In the genomic region with DNA sequence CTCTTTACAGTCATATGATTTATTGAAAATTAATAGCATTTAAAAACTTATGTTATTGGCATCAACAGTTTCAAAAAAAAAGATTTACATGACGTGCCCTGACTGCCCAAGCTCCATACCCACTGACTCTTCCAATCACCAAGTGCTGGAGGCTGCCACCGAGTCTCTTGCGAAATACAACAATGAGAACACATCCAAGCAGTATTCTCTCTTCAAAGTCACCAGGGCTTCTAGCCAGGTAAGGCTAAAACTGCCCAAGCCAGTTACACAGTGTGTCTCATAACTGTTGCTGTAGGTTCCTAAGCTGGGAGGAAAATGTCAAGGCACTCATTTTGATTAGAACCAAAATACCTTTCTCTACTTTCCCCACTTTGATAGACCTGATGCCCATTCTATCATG, we compare ENCODE assay signal across 31 cellular contexts. TPM values are rescaled to one million over a fixed set of nuclear protein-coding genes. Genes with fewer than 3 reads are reported as not detected.
DNase-seq lines count a peak whose midpoint lies in the region; ATAC-seq, FAIRE-seq and TF ChIP-seq lines count a peak whose summit lies in the region.
"Had no signal": no experiment of that assay in that cellular context is flagged by ENCODE, and none has a peak within 500 bp of the region (broad histone marks: within the 10 kb centered on the region; RNA-seq: fewer than 3 reads in every experiment).

No MANE protein-coding gene starts in this region.

- H3K9me1 ChIP-seq in IMR-90 (ENCODE audit: insufficient read depth, low read length): no peaks in the 10 kb centered on the region
- H3K9me1 ChIP-seq in keratinocyte (ENCODE audit: control insufficient read depth, extremely low read depth, insufficient read depth, low read length): no peaks in the 10 kb centered on the region

- peak overlapping the region; percentile 39 for H3K27ac Mint-ChIP-seq in MCF 10A (ENCODE audit: low read depth, unreplicated experiment)
- H3K27ac Mint-ChIP-seq in progenitor cell of endocrine pancreas: no peak overlapping the region
- H3K27ac Mint-ChIP-seq: activated CD8-positive, alpha-beta T cell treated with anti-CD3 and anti-CD28 coated beads for 36 hours; activated naive CD4-positive, alpha-beta T cell treated with anti-CD3 and anti-CD28 coated beads, Interleukin-2, amount 50 U/mL, for 72 hours; endodermal cell; immature natural killer cell; naive thymus-derived CD8-positive, alpha-beta T cell; T-helper 17 cell had no signal

- H3K4me1 ChIP-seq in IMR-90 (ENCODE audit: control insufficient read depth, insufficient read depth, low read length): no peaks in the 10 kb centered on the region
- H3K4me1 ChIP-seq in keratinocyte (ENCODE audit: control insufficient read depth, extremely low read depth, insufficient read depth, low read length): peaks cover 45% of the 10 kb centered on the region
- peaks cover 33% of the 10 kb centered on the region for H3K4me1 ChIP-seq in suprapubic skin
- H3K4me1 ChIP-seq: gastroesophageal sphincter, transverse colon had no signal

- intact Hi-C loops in IMR-90 (cut with micrococcal nuclease): no loop called here
- intact Hi-C loops in MCF 10A (cut with micrococcal nuclease): no loop called here

- H3K4me3 Mint-ChIP-seq in MCF 10A (ENCODE audit: unreplicated experiment): no peak overlapping the region
- no peak overlapping the region for H3K4me3 Mint-ChIP-seq in progenitor cell of endocrine pancreas (ENCODE audit: low read depth)
- H3K4me3 Mint-ChIP-seq: activated CD8-positive, alpha-beta T cell treated with anti-CD3 and anti-CD28 coated beads for 36 hours; endodermal cell; immature natural killer cell; naive thymus-derived CD8-positive, alpha-beta T cell; T-helper 17 cell had no signal

- TF ChIP-seq POLR2A in IMR-90 (IDR thresholded peaks at IDR 0.05; ENCODE audit: low read depth, low read length) (no peak), suprapubic skin (IDR thresholded peaks at IDR 0.05) (no peak)

- no peak for TF ChIP-seq EP300 in suprapubic skin (IDR thresholded peaks at IDR 0.05)

- ATAC-seq in IMR-90 (ENCODE audit: low read depth) (no peak), HG02763 (IDR thresholded peaks at IDR 0.05; ENCODE audit: unreplicated experiment) (no peak)
- ATAC-seq: activated CD8-positive, alpha-beta T cell treated with anti-CD3 and anti-CD28 coated beads for 36 hours; activated naive CD4-positive, alpha-beta T cell treated with anti-CD3 and anti-CD28 coated beads, Interleukin-2, amount 50 U/mL, for 72 hours; gastroesophageal sphincter; left ventricle myocardium superior; naive thymus-derived CD8-positive, alpha-beta T cell; T-helper 17 cell had no signal

- H2AK9ac ChIP-seq in IMR-90 (replicated peaks; ENCODE audit: low read depth, low read length, poor library complexity): no peak overlapping the region

- no peaks in the 10 kb centered on the region for H3K36me3 ChIP-seq in IMR-90 (ENCODE audit: control insufficient read depth, insufficient read depth, low read length)
- H3K36me3 ChIP-seq in keratinocyte (ENCODE audit: control insufficient read depth in 2 of 2, extremely low read depth in 1 of 2, insufficient read depth in 2 of 2, low read length in 2 of 2): no peaks in the 10 kb centered on the region
- H3K36me3 ChIP-seq in suprapubic skin: no peaks in the 10 kb centered on the region
- H3K36me3 ChIP-seq: BLaER1 treated with 17β-estradiol and CSF1 and Interleukin-3, amounts not matched to agents 10 nM and 100 nM; gastroesophageal sphincter; transverse colon had no signal

- no peak overlapping the region for H3K4me2 ChIP-seq in IMR-90 (ENCODE audit: low read depth, low read length)
- H3K4me2 ChIP-seq in keratinocyte (ENCODE audit: control insufficient read depth, extremely low read depth, insufficient read depth, low read depth, low read length): peak overlapping the region; percentile 60
- H3K4me2 ChIP-seq: BLaER1 treated with 17β-estradiol and CSF1 and Interleukin-3, amounts not matched to agents 10 nM and 100 nM; hepatocyte had no signal

- H4K8ac ChIP-seq in IMR-90 (ENCODE audit: low read depth in 2 of 2, low read length in 2 of 2): no peak overlapping the region

- no peak for TF ChIP-seq RAD21 in IMR-90 (IDR thresholded peaks at IDR 0.05; ENCODE audit: low read length)

- no peak overlapping the region for H2BK20ac ChIP-seq in IMR-90 (ENCODE audit: low read depth, low read length)

- no peak overlapping the region for H3K23ac ChIP-seq in IMR-90 (ENCODE audit: low read depth, low read length)

- H3K36me3 Mint-ChIP-seq in MCF 10A (ENCODE audit: insufficient read depth, unreplicated experiment): no peaks in the 10 kb centered on the region
- H3K36me3 Mint-ChIP-seq in progenitor cell of endocrine pancreas (ENCODE audit: insufficient read depth): no peaks in the 10 kb centered on the region
- H3K36me3 Mint-ChIP-seq: activated naive CD4-positive, alpha-beta T cell treated with anti-CD3 and anti-CD28 coated beads, Interleukin-2, amount 50 U/mL, for 72 hours; immature natural killer cell; naive thymus-derived CD8-positive, alpha-beta T cell had no signal

- H3K27me3 Mint-ChIP-seq in MCF 10A (ENCODE audit: insufficient read depth, unreplicated experiment) (no peaks in the 10 kb centered on the region), progenitor cell of endocrine pancreas (peaks cover 27% of the 10 kb centered on the region)

- FAIRE-seq in keratinocyte (lab: Jason Lieb, UNC): peak; percentile 96
- FAIRE-seq: small intestine had no signal

- no peak overlapping the region for H2BK15ac ChIP-seq in IMR-90 (ENCODE audit: low read depth, low read length)

- WGBS in IMR-90 (ENCODE audit: extremely low coverage in 2 of 2, insufficient read length in 1 of 2), 2 experiments: no CpG with 5 or more reads among the region's 3 CpGs
- WGBS in suprapubic skin: 47% methylated on average over 3 of the region's 3 CpGs

- no peak overlapping the region for H2AK5ac ChIP-seq in IMR-90 (ENCODE audit: low read depth, low read length)

- H3K4me3 ChIP-seq in IMR-90 (ENCODE audit: insufficient read depth, low read depth, low read length) (no peak overlapping the region), keratinocyte (ENCODE audit: control insufficient read depth in 2 of 3, extremely low read depth in 1 of 3, insufficient read depth in 2 of 3, low read depth in 1 of 3, low read length in 3 of 3) (no peak overlapping the region), suprapubic skin (no peak overlapping the region)
- H3K4me3 ChIP-seq: BLaER1 treated with 17β-estradiol and CSF1 and Interleukin-3, amounts not matched to agents 10 nM and 100 nM; gastroesophageal sphincter; hepatocyte; SK-N-MC; transverse colon had no signal

- no peaks in the 10 kb centered on the region for H3K9me3 ChIP-seq in IMR-90 (ENCODE audit: control insufficient read depth, insufficient read depth, low read length)
- H3K9me3 ChIP-seq in keratinocyte (ENCODE audit: control insufficient read depth, low read depth, low read length): no peaks in the 10 kb centered on the region
- no peaks in the 10 kb centered on the region for H3K9me3 ChIP-seq in suprapubic skin
- H3K9me3 ChIP-seq: gastroesophageal sphincter, transverse colon had no signal

- H3K18ac ChIP-seq in IMR-90 (ENCODE audit: low read depth, low read length): no peak overlapping the region

- POLR2A ChIA-PET in IMR-90 (lab: Charles Lee; ENCODE audit: unreplicated experiment) (no interaction called here), MCF 10A (lab: Yijun Ruan, JAX) (interaction anchor here (0.6 to 2.5 kb wide), 6 partner anchors 10 to 139 kb away, joined by 3 to 28 read pairs (median 4); a partner anchor contains a TSS)

- peaks cover 17% of the 10 kb centered on the region for H3K27me3 ChIP-seq in IMR-90 (ENCODE audit: control insufficient read depth, insufficient read depth, low read length)
- H3K27me3 ChIP-seq in keratinocyte (ENCODE audit: control insufficient read depth, extremely low read depth, insufficient read depth, low read length): no peaks in the 10 kb centered on the region
- H3K27me3 ChIP-seq in suprapubic skin: no peaks in the 10 kb centered on the region
- H3K27me3 ChIP-seq: BLaER1 treated with 17β-estradiol and CSF1 and Interleukin-3, amounts not matched to agents 10 nM and 100 nM; hepatocyte; transverse colon had no signal

- no peak overlapping the region for H2BK5ac ChIP-seq in IMR-90 (ENCODE audit: low read depth, low read length, poor library complexity, severe bottlenecking)

- H3K9me3 Mint-ChIP-seq in MCF 10A (ENCODE audit: unreplicated experiment) (no peaks in the 10 kb centered on the region), progenitor cell of endocrine pancreas (ENCODE audit: low read depth) (no peaks in the 10 kb centered on the region)
- H3K9me3 Mint-ChIP-seq: activated CD8-positive, alpha-beta T cell treated with anti-CD3 and anti-CD28 coated beads for 36 hours; activated naive CD4-positive, alpha-beta T cell treated with anti-CD3 and anti-CD28 coated beads, Interleukin-2, amount 50 U/mL, for 72 hours; endodermal cell; immature natural killer cell; naive thymus-derived CD8-positive, alpha-beta T cell had no signal

- H4K91ac ChIP-seq in IMR-90 (ENCODE audit: insufficient read depth, low read depth, low read length): no peak overlapping the region

- dilution Hi-C loops in IMR-90 (cut with HindIII; ENCODE audit: low sequenced_read_pairs, unreplicated experiment) (no loop called here), keratinocyte (cut with MboI; ENCODE audit: extremely low pct_ligation_motif_present, low sequenced_read_pairs) (no loop called here)

- no peak overlapping the region for H3K56ac ChIP-seq in IMR-90 (ENCODE audit: extremely low read depth, insufficient read depth, low read length)

- no peaks in the 10 kb centered on the region for H3K79me1 ChIP-seq in IMR-90 (ENCODE audit: low read depth in 1 of 2, low read length in 2 of 2)

- DNase-seq in IMR-90 (no peak), MCF 10A (ENCODE audit: unreplicated experiment) (peak; percentile 68), keratinocyte (ENCODE audit: low read depth, low spot score) (no peak), suprapubic skin (ENCODE audit: low spot score in 2 of 2) (peak in 1 of 2 donors; percentile 61), progenitor cell of endocrine pancreas (ENCODE audit: low spot score, unreplicated experiment) (no peak), COLO668 (lab: John Stamatoyannopoulos, UW; ENCODE audit: unreplicated experiment) (no peak)
- DNase-seq: activated CD8-positive, alpha-beta T cell treated with anti-CD3 and anti-CD28 coated beads for 36 hours; caudate nucleus; COR-L47; DMS79 treated with DMSO at 0.1 percent for 48 hours; endodermal cell; GF-D8; HCEC 1CT; immature natural killer cell; Kasumi-1; left ventricle myocardium superior; naive thymus-derived CD8-positive, alpha-beta T cell; NCI-H1105; NCI-H187 treated with DMSO at 0.1 percent for 48 hours; NCI-H526 treated with DMSO at 0.1 percent for 48 hours; nucleus accumbens; small intestine; T-helper 17 cell; transverse colon had no signal

- BruUV-seq in IMR-90 (replicated peaks; lab: Mats Ljungman, UMichigan): no TSS peak
- BruUV-seq in MCF 10A (replicated peaks; lab: Mats Ljungman, UMichigan): no TSS peak

- H3K9ac ChIP-seq in IMR-90 (ENCODE audit: low read depth, low read length) (no peak overlapping the region), keratinocyte (ENCODE audit: control insufficient read depth, extremely low read depth, insufficient read depth, low read length) (no peak overlapping the region)
- H3K9ac ChIP-seq: BLaER1 treated with 17β-estradiol and CSF1 and Interleukin-3, amounts not matched to agents 10 nM and 100 nM had no signal

- in situ Hi-C loops in IMR-90 (cut with MboI; ENCODE audit: low sequenced_read_pairs): no loop called here

- no peak overlapping the region for H4K5ac ChIP-seq in IMR-90 (ENCODE audit: low read depth, low read length)

- no peaks in the 10 kb centered on the region for H3K79me2 ChIP-seq in keratinocyte (ENCODE audit: control insufficient read depth, insufficient read depth, low read length)
- H3K79me2 ChIP-seq: hepatocyte had no signal

- no peak for TF ChIP-seq CTCF in IMR-90 (conservative IDR thresholded peaks at IDR 0.05; ENCODE audit: low read depth, low read length)
- TF ChIP-seq CTCF in MCF 10A (IDR thresholded peaks at IDR 0.05; ENCODE audit: unreplicated experiment): no peak
- no peak for TF ChIP-seq CTCF in keratinocyte (optimal IDR thresholded peaks at IDR 0.05 in 1 of 3, IDR thresholded peaks at IDR 0.05 in 1 of 3, conservative IDR thresholded peaks at IDR 0.05 in 1 of 3; ENCODE audit: extremely low read depth in 1 of 3, insufficient read depth in 2 of 3, low read length in 3 of 3)
- no peak for TF ChIP-seq CTCF in suprapubic skin (IDR thresholded peaks at IDR 0.05)
- no peak for TF ChIP-seq CTCF in progenitor cell of endocrine pancreas (IDR thresholded peaks at IDR 0.05; ENCODE audit: unreplicated experiment)

- peaks cover 36% of the 10 kb centered on the region for H3K4me1 Mint-ChIP-seq in MCF 10A (ENCODE audit: insufficient read depth, unreplicated experiment)
- H3K4me1 Mint-ChIP-seq in progenitor cell of endocrine pancreas (ENCODE audit: low read depth): peaks cover 9% of the 10 kb centered on the region
- H3K4me1 Mint-ChIP-seq: naive thymus-derived CD8-positive, alpha-beta T cell had no signal

- CTCF ChIA-PET in IMR-90 (lab: Yijun Ruan, JAX) (no interaction called here), MCF 10A (lab: Yijun Ruan, JAX) (no interaction called here)

- H2AFZ ChIP-seq in IMR-90 (replicated peaks; ENCODE audit: low read length, poor library complexity) (no peak overlapping the region), keratinocyte (ENCODE audit: control insufficient read depth, low read length) (peak overlapping the region; percentile 76)
- H2AFZ ChIP-seq: hepatocyte had no signal

- no peak overlapping the region for H3K14ac ChIP-seq in IMR-90 (replicated peaks; ENCODE audit: low read depth, low read length)

- no peak overlapping the region for H3K4ac ChIP-seq in IMR-90 (ENCODE audit: low read depth, low read length)

- H4K20me1 ChIP-seq in IMR-90 (ENCODE audit: insufficient read depth, low read length) (no peaks in the 10 kb centered on the region), keratinocyte (ENCODE audit: control insufficient read depth, extremely low read depth, insufficient read depth, low read length) (no peaks in the 10 kb centered on the region)
- H4K20me1 ChIP-seq: BLaER1 treated with 17β-estradiol and CSF1 and Interleukin-3, amounts not matched to agents 10 nM and 100 nM had no signal

- no peak overlapping the region for H2BK120ac ChIP-seq in IMR-90 (ENCODE audit: low read depth, low read length)

- H3K27ac ChIP-seq in IMR-90 (ENCODE audit: insufficient read depth, low read length): no peak overlapping the region
- no peak overlapping the region for H3K27ac ChIP-seq in keratinocyte (ENCODE audit: control insufficient read depth, insufficient read depth, low read length)
- H3K27ac ChIP-seq in suprapubic skin: peak overlapping the region; percentile 78
- H3K27ac ChIP-seq: BLaER1 treated with 17β-estradiol and CSF1 and Interleukin-3, amounts not matched to agents 10 nM and 100 nM; gastroesophageal sphincter; hepatocyte; SK-N-MC; transverse colon had no signal

RNA-seq across cellular contexts. Expression of a gene that starts 4.5 kb away (rescaled TPM):
- total RNA-seq in IMR-90 (2012; rRNA removed) (not detected in 2 replicates), MCF 10A (2022) (0.47 TPM in 1 of 2 replicates, not detected in the other), suprapubic skin (10 to 100 TPM in 2 of 4 donors, 1 to 10 TPM in 2; 3.9 to 16.0 (median 10.4) TPM), progenitor cell of endocrine pancreas (not detected in 2 replicates)
- polyA plus RNA-seq in IMR-90 (2012; rRNA removed) (not detected in 2 replicates), keratinocyte (0.05 to 0.35 TPM (median 0.25 TPM) in 3 replicates)
- polyA plus RNA-seq in IMR-90 (2012; cell fraction: cytosol; rRNA removed): 0.03 TPM in 1 of 2 replicates, not detected in the other
- polyA plus RNA-seq in IMR-90 (2012; cell fraction: nucleus; rRNA removed; ENCODE audit: low replicate concordance): not detected in 2 replicates
- polyA plus RNA-seq in keratinocyte (2011; ENCODE audit: low read depth): 0.66 TPM
- 0.10 and 0.24 TPM in 2 replicates for polyA plus RNA-seq in keratinocyte (2011; cell fraction: cytosol; rRNA removed)
- polyA plus RNA-seq in keratinocyte (2011; cell fraction: nucleus; rRNA removed): 0.51 and 0.83 TPM in 2 replicates
- polyA plus RNA-seq in keratinocyte (2012; ENCODE audit: low replicate concordance): 0.18 and 1.8 TPM in 2 replicates
- polyA minus RNA-seq in keratinocyte: 0.19 to 0.66 TPM (median 0.53 TPM) in 3 replicates
- not detected for polyA minus RNA-seq in keratinocyte (2011; cell fraction: cytosol; rRNA and poly(A)+ RNA removed)
- polyA minus RNA-seq in keratinocyte (2011; cell fraction: nucleus; rRNA and poly(A)+ RNA removed): 0.54 and 0.95 TPM in 2 replicates
- total RNA-seq: activated CD8-positive, alpha-beta T cell treated with anti-CD3 and anti-CD28 coated beads for 36 hours; activated naive CD4-positive, alpha-beta T cell treated with anti-CD3 and anti-CD28 coated beads, Interleukin-2, amount 50 U/mL, for 72 hours; endodermal cell; gastroesophageal sphincter; left ventricle myocardium superior; naive thymus-derived CD8-positive, alpha-beta T cell; RPMI7951; T-helper 17 cell; transverse colon had no signal
- polyA plus RNA-seq: immature natural killer cell; naive thymus-derived CD8-positive, alpha-beta T cell; small intestine had no signal

RNA-seq across cellular contexts. Expression of a gene that starts 21.1 kb away (rescaled TPM):
- not detected in 2 replicates for total RNA-seq in IMR-90 (2012; rRNA removed)
- polyA plus RNA-seq in IMR-90 (2012; rRNA removed): not detected in 2 replicates
- not detected in 2 replicates for polyA plus RNA-seq in IMR-90 (2012; cell fraction: cytosol; rRNA removed)
- polyA plus RNA-seq in IMR-90 (2012; cell fraction: nucleus; rRNA removed; ENCODE audit: low replicate concordance): not detected in 2 replicates
- total RNA-seq in MCF 10A (2022): 0.16 and 0.20 TPM in 2 replicates
- 0.03 TPM in 2 of 3 replicates, not detected in the other for polyA plus RNA-seq in keratinocyte
- 0.17 TPM for polyA plus RNA-seq in keratinocyte (2011; ENCODE audit: low read depth)
- polyA plus RNA-seq in keratinocyte (2011; cell fraction: cytosol; rRNA removed): 0.04 TPM in 1 of 2 replicates, not detected in the other
- 0.05 and 0.07 TPM in 2 replicates for polyA plus RNA-seq in keratinocyte (2011; cell fraction: nucleus; rRNA removed)
- 0.03 TPM in 1 of 2 replicates, not detected in the other for polyA plus RNA-seq in keratinocyte (2012; ENCODE audit: low replicate concordance)
- polyA minus RNA-seq in keratinocyte: not detected in 3 replicates
- not detected for polyA minus RNA-seq in keratinocyte (2011; cell fraction: cytosol; rRNA and poly(A)+ RNA removed)
- polyA minus RNA-seq in keratinocyte (2011; cell fraction: nucleus; rRNA and poly(A)+ RNA removed): not detected in 2 replicates
- total RNA-seq in suprapubic skin: under 1 TPM in 1 of 4 donors, not detected in 3; 0.30 TPM
- not detected in 2 replicates for total RNA-seq in progenitor cell of endocrine pancreas
- total RNA-seq: activated CD8-positive, alpha-beta T cell treated with anti-CD3 and anti-CD28 coated beads for 36 hours; activated naive CD4-positive, alpha-beta T cell treated with anti-CD3 and anti-CD28 coated beads, Interleukin-2, amount 50 U/mL, for 72 hours; endodermal cell; gastroesophageal sphincter; left ventricle myocardium superior; naive thymus-derived CD8-positive, alpha-beta T cell; RPMI7951; T-helper 17 cell; transverse colon had no signal
- polyA plus RNA-seq: immature natural killer cell; naive thymus-derived CD8-positive, alpha-beta T cell; small intestine had no signal

RNA-seq across cellular contexts. Expression of a gene that starts 31.8 kb away (rescaled TPM):
- total RNA-seq in IMR-90 (2012; rRNA removed): not detected in 2 replicates
- not detected in 2 replicates for polyA plus RNA-seq in IMR-90 (2012; rRNA removed)
- 0.04 TPM in 2 replicates for polyA plus RNA-seq in IMR-90 (2012; cell fraction: cytosol; rRNA removed)
- 0.05 TPM in 1 of 2 replicates, not detected in the other for polyA plus RNA-seq in IMR-90 (2012; cell fraction: nucleus; rRNA removed; ENCODE audit: low replicate concordance)
- not detected in 2 replicates for total RNA-seq in MCF 10A (2022)
- polyA plus RNA-seq in keratinocyte: 0.42 to 0.73 TPM (median 0.59 TPM) in 3 replicates
- polyA plus RNA-seq in keratinocyte (2011; ENCODE audit: low read depth): 1.2 TPM
- polyA plus RNA-seq in keratinocyte (2011; cell fraction: cytosol; rRNA removed): 0.51 and 0.88 TPM in 2 replicates
- polyA plus RNA-seq in keratinocyte (2011; cell fraction: nucleus; rRNA removed): 0.29 and 0.59 TPM in 2 replicates
- polyA plus RNA-seq in keratinocyte (2012; ENCODE audit: low replicate concordance): 0.50 and 0.95 TPM in 2 replicates
- 0.42 to 3.3 TPM (median 0.63 TPM) in 3 replicates for polyA minus RNA-seq in keratinocyte
- not detected for polyA minus RNA-seq in keratinocyte (2011; cell fraction: cytosol; rRNA and poly(A)+ RNA removed)
- 0.32 TPM in 1 of 2 replicates, not detected in the other for polyA minus RNA-seq in keratinocyte (2011; cell fraction: nucleus; rRNA and poly(A)+ RNA removed)
- total RNA-seq in suprapubic skin: under 1 TPM in 2 of 4 donors, not detected in 2; 0.30 to 0.97 TPM
- total RNA-seq in progenitor cell of endocrine pancreas: 0.19 and 0.27 TPM in 2 replicates
- total RNA-seq: activated CD8-positive, alpha-beta T cell treated with anti-CD3 and anti-CD28 coated beads for 36 hours; endodermal cell; gastroesophageal sphincter; left ventricle myocardium superior; naive thymus-derived CD8-positive, alpha-beta T cell; RPMI7951; T-helper 17 cell; transverse colon had no signal
- polyA plus RNA-seq: immature natural killer cell; naive thymus-derived CD8-positive, alpha-beta T cell had no signal
